In genomic region chr13:29595380-29596063, GRCh38 we compare ENCODE assay signal across 8 cellular contexts. TPM values are rescaled to one million over a fixed set of nuclear protein-coding genes. Genes with fewer than 3 reads are reported as not detected.
DNase-seq lines count a peak whose midpoint lies in the region; ATAC-seq, FAIRE-seq and TF ChIP-seq lines count a peak whose summit lies in the region.

Gene SLC7A1 (minus strand): TSS chr13:29595688. CDS start chr13:29536188, 59,500 bp downstream.

- no peak for FAIRE-seq in kidney (lab: Jason Lieb, UNC)

- no peaks in the 10 kb centered on the region for H3K36me3 ChIP-seq in kidney (ENCODE audit: control insufficient read depth in 1 of 2, insufficient read depth in 2 of 2, low read length in 2 of 2)

- H3K27ac ChIP-seq in kidney (ENCODE audit: low read depth in 2 of 2, low read length in 2 of 2): peak within 1 kb of the TSS; percentile 56 to 61

- no peaks in the 10 kb centered on the region for H3K9me3 ChIP-seq in kidney (ENCODE audit: control insufficient read depth in 1 of 2, low read length in 2 of 2)

- H3K4me1 ChIP-seq in kidney (ENCODE audit: control insufficient read depth in 1 of 2, insufficient read depth in 1 of 2, low read depth in 1 of 2, low read length in 2 of 2): no peaks in the 10 kb centered on the region

- ATAC-seq in GM18907 (IDR thresholded peaks at IDR 0.05; ENCODE audit: unreplicated experiment) (peak; percentile 88), HG03139 (IDR thresholded peaks at IDR 0.05; ENCODE audit: unreplicated experiment) (peak; percentile 85)

- TF ChIP-seq CTCF in AG09319 (IDR thresholded peaks at IDR 0.05; ENCODE audit: low read depth, low read length) (no peak), kidney (IDR thresholded peaks at IDR 0.05; ENCODE audit: borderline replicate concordance, extremely low read depth, insufficient read depth) (no peak)

- H3K9ac ChIP-seq in kidney (ENCODE audit: low read length in 2 of 2): peak within 1 kb of the TSS; percentile 11 to 68

- intact Hi-C loops in kidney (cut with DNase I): no loop called here

- DNase-seq in AG09319 (ENCODE audit: extremely low read depth, low read depth): peak; percentile 52
- peak; percentile 87 for DNase-seq in NCI-H345 (lab: John Stamatoyannopoulos, UW)
- DNase-seq in activated CD4-positive, CD25-positive, alpha-beta regulatory T cell treated with anti-CD3 and anti-CD28 coated beads, Interleukin-2, amount 50 U/mL, for 72 hours: peak; percentile 87
- DNase-seq in cerebellar cortex (ENCODE audit: low spot score): peak; percentile 70
- peak; percentile 90 for DNase-seq in kidney
- DNase-seq in stimulated activated CD4-positive, alpha-beta T cell treated with anti-CD3 and anti-CD28 coated beads, Interleukin-15, amount 100 ng/mL, for 24 hours: peak; percentile 90

- H3K4me3 ChIP-seq in kidney (ENCODE audit: low read length in 2 of 2): peak within 1 kb of the TSS; percentile 66 to 68

RNA-seq across cellular contexts. Expression of gene SLC7A1, which starts in this region (rescaled TPM):
- 64.5 TPM for total RNA-seq in kidney
- polyA plus RNA-seq in kidney (ENCODE audit: insufficient read depth, low read depth, low replicate concordance): 2.8 TPM

Comparison
In these comparisons a context has a peak if more than half of its experiments do, and no peak if none do; other contexts are left out.
1. Peak in every context shown above with its lines: DNase-seq, ATAC-seq, H3K4me3 ChIP-seq and H3K27ac ChIP-seq.